Comparison of ENCODE assay signal across 8 cellular contexts in genomic region chr2:166384774-166385173, GRCh38. TPM values are rescaled to one million over a fixed set of nuclear protein-coding genes. Genes with fewer than 3 reads are reported as not detected.
DNase-seq lines count a peak whose midpoint lies in the region; ATAC-seq, FAIRE-seq and TF ChIP-seq lines count a peak whose summit lies in the region.

No MANE protein-coding gene starts in this region.

- intact Hi-C loops in breast epithelium (cut with DNase I; ENCODE audit: low total_unique reads), result loop anchor here (5.0 kb wide), 1 partner anchor 442 kb away; no protein-coding TSS in a partner anchor

- DNase-seq in EL, result peak; percentile 41
- peak; percentile 36 for DNase-seq in LHCN-M2 (ENCODE audit: low read depth)
- no peak for DNase-seq in breast epithelium (ENCODE audit: low spot score in 2 of 2)
- DNase-seq in osteoblast (ENCODE audit: insufficient read length, low spot score, missing footprints), result no peak
- no peak for DNase-seq in GM12891 (ENCODE audit: insufficient read length, low spot score)
- no peak for DNase-seq in central memory CD4-positive, alpha-beta T cell

- H3K27ac ChIP-seq in breast epithelium, result no peak overlapping the region
- no peak overlapping the region for H3K27ac ChIP-seq in osteoblast (ENCODE audit: low read depth, low read length)

- H3K79me2 ChIP-seq in osteoblast (ENCODE audit: insufficient read depth, low read length), result no peaks in the 10 kb centered on the region

- ATAC-seq in GM18520 (IDR thresholded peaks at IDR 0.05; ENCODE audit: unreplicated experiment) (no peak), GM21737 (IDR thresholded peaks at IDR 0.05; ENCODE audit: unreplicated experiment) (no peak)

- H3K4me3 ChIP-seq in breast epithelium (no peak overlapping the region), osteoblast (ENCODE audit: insufficient read depth, low read length) (no peak overlapping the region)

- H3K4me1 ChIP-seq in breast epithelium (no peaks in the 10 kb centered on the region), osteoblast (ENCODE audit: insufficient read depth, low read length) (no peaks in the 10 kb centered on the region)

- H2AFZ ChIP-seq in osteoblast (ENCODE audit: low read length), result no peak overlapping the region

- no peaks in the 10 kb centered on the region for H4K20me1 ChIP-seq in osteoblast (ENCODE audit: insufficient read depth, low read length)

- no peaks in the 10 kb centered on the region for H3K27me3 ChIP-seq in breast epithelium
- peaks cover 4% of the 10 kb centered on the region for H3K27me3 ChIP-seq in osteoblast (ENCODE audit: insufficient read depth, low read length)

- peak overlapping the region; percentile 24 for H3K4me2 ChIP-seq in osteoblast (ENCODE audit: insufficient read depth, low read length)

- H3K9me3 ChIP-seq in breast epithelium, result no peaks in the 10 kb centered on the region
- H3K9me3 ChIP-seq in osteoblast (ENCODE audit: low read depth, low read length), result no peaks in the 10 kb centered on the region

- no peak for FAIRE-seq in GM12891 (lab: Jason Lieb, UNC)

- TF ChIP-seq CTCF in breast epithelium (IDR thresholded peaks at IDR 0.05) (peak in 2 of 3 donors; percentile 35 to 50), osteoblast (IDR thresholded peaks at IDR 0.05; ENCODE audit: extremely low read depth, low read depth, low read length) (peak; percentile 51)

- TF ChIP-seq POLR2A in breast epithelium (IDR thresholded peaks at IDR 0.05), result no peak
- no peak for TF ChIP-seq POLR2A in GM12891 (IDR thresholded peaks at IDR 0.05; ENCODE audit: low read depth, low read length)

- H3K36me3 ChIP-seq in breast epithelium (no peaks in the 10 kb centered on the region), osteoblast (ENCODE audit: insufficient read depth, low read length) (no peaks in the 10 kb centered on the region)

TF ChIP-seq in GM12891, 5 proteins besides CTCF, POLR2A, EP300 and RAD21:
- no peak for TF ChIP-seq TAF1 (IDR thresholded peaks at IDR 0.05; ENCODE audit: low read depth, low read length)
- no peak for TF ChIP-seq SPI1 (IDR thresholded peaks at IDR 0.05; ENCODE audit: low read depth, low read length)

RNA-seq across cellular contexts. Expression of gene SCN9A, which starts 9.0 kb away (rescaled TPM):
- 0.45 and 1.1 TPM in 2 replicates for total RNA-seq in LHCN-M2 (2014; rRNA removed)
- polyA plus RNA-seq in LHCN-M2 (2012), result 0.15 TPM
- 10 to 100 TPM in 1 of 3 donors, 1 to 10 TPM in 2; 2.0 to 12.5 (median 3.5) TPM for total RNA-seq in breast epithelium
- total RNA-seq in osteoblast, result 1.8 and 2.1 TPM in 2 replicates
- 0.03 TPM for polyA plus RNA-seq in GM12891 (2012; ENCODE audit: low read depth, missing spikeins)

Comparison
In these comparisons a context has a peak if more than half of its experiments do, and no peak if none do; other contexts are left out.
1. DNase-seq: peak in EL (single experiment) and LHCN-M2 (single experiment); none in breast epithelium (0 of 2), osteoblast (single experiment), GM12891 (single experiment) and central memory CD4-positive, alpha-beta T cell (single experiment).